Comparison of ENCODE assay signal across 7 cellular contexts in genomic region chr11:2552202-2552601, GRCh38.
"Had no signal": no experiment of that assay in that cellular context is flagged by ENCODE, and none has a peak within 500 bp of the region (broad histone marks: within the 10 kb centered on the region; RNA-seq: fewer than 3 reads in every experiment).

No MANE protein-coding gene starts in this region.

- DNase-seq: GDM1, GF-D8 had no signal

- H3K4me3 ChIP-seq: GM12878 had no signal

- FAIRE-seq: G401.6, GM12878, GM12891, GM18507, GM19239 had no signal

- ATAC-seq: GM12878 had no signal
